ENCODE assay signal across 1 cellular context in the genomic region with DNA sequence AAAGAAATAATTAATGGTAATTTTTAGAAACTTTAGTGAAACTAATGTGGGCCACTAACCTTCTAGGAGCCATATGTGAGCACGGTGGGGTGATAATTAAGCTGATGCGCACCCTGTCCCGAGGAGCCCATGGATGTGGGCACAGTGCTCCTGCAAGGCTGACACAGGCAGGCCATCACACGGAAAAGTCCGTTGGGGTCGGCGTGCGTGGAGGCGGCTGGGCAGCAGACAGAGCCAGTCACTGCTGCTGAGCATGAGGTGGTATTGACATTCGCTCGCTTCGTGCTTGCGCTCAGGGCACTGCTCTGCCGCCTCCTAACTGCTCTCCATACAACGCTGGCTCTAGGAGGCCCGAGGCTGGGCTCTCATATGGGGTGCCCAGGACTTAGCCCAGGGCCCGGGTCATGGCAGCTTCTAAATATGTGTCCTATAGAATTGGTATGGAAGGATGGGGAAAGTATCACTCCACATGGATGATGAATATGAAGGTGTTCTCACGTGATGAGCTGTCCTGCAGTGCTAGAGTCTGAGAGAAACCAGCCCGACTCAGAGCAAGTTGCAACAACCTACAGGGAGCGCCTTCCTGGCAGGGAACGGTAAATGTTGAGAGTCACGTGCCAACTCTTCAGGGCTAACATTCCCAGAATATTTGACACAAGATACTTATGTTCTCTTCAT.
TF ChIP-seq lines count a peak whose summit lies in the region.

No MANE protein-coding gene starts in this region.

TF ChIP-seq in GM23338, 12 proteins besides CTCF, POLR2A, EP300 and RAD21 (continued from another document):
- TF ChIP-seq CREB1 (CRISPR knock-in tag; IDR thresholded peaks at IDR 0.05; ENCODE audit: low read depth): no peak
- TF ChIP-seq ZNF462 (CRISPR knock-in tag; IDR thresholded peaks at IDR 0.05): no peak
- no peak for TF ChIP-seq EZH2phosphoT487 (IDR thresholded peaks at IDR 0.05; ENCODE audit: unreplicated experiment)
- TF ChIP-seq, protein P1, sequence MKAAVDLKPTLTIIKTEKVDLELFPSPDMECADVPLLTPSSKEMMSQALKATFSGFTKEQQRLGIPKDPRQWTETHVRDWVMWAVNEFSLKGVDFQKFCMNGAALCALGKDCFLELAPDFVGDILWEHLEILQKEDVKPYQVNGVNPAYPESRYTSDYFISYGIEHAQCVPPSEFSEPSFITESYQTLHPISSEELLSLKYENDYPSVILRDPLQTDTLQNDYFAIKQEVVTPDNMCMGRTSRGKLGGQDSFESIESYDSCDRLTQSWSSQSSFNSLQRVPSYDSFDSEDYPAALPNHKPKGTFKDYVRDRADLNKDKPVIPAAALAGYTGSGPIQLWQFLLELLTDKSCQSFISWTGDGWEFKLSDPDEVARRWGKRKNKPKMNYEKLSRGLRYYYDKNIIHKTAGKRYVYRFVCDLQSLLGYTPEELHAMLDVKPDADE (IDR thresholded peaks at IDR 0.05): no peak
- TF ChIP-seq POLR2AphosphoS5 (IDR thresholded peaks at IDR 0.05; ENCODE audit: low read depth): no peak
- no peak for TF ChIP-seq ZNF331 (CRISPR knock-in tag; IDR thresholded peaks at IDR 0.05; ENCODE audit: low read depth)
- no peak for TF ChIP-seq ZNF114 (CRISPR knock-in tag; IDR thresholded peaks at IDR 0.05)
- TF ChIP-seq, protein P2, sequence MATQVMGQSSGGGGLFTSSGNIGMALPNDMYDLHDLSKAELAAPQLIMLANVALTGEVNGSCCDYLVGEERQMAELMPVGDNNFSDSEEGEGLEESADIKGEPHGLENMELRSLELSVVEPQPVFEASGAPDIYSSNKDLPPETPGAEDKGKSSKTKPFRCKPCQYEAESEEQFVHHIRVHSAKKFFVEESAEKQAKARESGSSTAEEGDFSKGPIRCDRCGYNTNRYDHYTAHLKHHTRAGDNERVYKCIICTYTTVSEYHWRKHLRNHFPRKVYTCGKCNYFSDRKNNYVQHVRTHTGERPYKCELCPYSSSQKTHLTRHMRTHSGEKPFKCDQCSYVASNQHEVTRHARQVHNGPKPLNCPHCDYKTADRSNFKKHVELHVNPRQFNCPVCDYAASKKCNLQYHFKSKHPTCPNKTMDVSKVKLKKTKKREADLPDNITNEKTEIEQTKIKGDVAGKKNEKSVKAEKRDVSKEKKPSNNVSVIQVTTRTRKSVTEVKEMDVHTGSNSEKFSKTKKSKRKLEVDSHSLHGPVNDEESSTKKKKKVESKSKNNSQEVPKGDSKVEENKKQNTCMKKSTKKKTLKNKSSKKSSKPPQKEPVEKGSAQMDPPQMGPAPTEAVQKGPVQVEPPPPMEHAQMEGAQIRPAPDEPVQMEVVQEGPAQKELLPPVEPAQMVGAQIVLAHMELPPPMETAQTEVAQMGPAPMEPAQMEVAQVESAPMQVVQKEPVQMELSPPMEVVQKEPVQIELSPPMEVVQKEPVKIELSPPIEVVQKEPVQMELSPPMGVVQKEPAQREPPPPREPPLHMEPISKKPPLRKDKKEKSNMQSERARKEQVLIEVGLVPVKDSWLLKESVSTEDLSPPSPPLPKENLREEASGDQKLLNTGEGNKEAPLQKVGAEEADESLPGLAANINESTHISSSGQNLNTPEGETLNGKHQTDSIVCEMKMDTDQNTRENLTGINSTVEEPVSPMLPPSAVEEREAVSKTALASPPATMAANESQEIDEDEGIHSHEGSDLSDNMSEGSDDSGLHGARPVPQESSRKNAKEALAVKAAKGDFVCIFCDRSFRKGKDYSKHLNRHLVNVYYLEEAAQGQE (IDR thresholded peaks at IDR 0.05; ENCODE audit: unreplicated experiment): no peak
- TF ChIP-seq STAT1 (IDR thresholded peaks at IDR 0.05; ENCODE audit: unreplicated experiment): no peak
- TF ChIP-seq NANOG (IDR thresholded peaks at IDR 0.05; ENCODE audit: borderline replicate concordance): no peak
- no peak for TF ChIP-seq EZH2 (IDR thresholded peaks at IDR 0.05; ENCODE audit: low read depth, unreplicated experiment)
